1 cellular context compared by ENCODE assay signal in the genomic region with DNA sequence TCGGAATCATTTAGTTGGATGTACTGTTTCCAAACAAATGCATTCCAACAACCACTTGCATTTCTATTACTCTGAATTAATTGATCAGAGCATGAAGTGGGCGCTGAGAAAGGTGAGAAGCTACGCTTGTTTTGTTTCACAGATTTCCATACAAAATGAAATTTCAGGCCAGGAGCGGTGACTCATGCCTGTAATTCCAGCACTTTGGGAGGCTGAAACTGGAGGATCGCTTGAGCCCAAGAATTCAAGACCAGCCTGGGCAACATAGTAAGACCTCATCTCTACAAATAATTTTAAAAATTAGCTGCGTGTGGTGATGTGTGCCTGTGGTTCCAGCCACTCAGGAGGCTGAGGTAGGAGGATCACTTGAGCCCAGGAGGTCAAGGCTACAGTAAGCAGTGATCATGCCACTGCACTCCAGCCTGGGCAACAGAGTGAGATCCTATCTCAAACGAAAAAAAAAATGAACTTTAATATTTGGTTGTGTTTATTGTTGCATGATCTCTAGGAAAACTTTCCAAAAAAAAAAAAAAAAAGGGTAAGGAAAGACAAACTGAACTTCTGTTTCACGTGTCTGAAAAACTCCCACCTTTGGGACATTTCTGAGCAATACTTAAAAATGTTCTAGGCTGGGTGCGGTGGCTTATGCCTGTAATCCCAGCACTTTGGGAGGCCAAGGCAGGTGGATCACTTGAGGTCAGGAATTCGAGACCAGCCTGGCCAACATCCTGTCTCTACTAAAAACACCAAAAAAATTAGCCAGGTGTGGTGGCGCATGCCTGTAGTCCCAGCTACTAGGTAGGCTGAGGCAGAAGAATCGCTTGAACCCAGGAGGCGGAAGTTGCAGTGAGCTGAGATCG.
TF ChIP-seq lines count a peak whose summit lies in the region.

No MANE protein-coding gene starts in this region.

TF ChIP-seq in WTC11, 78 proteins besides CTCF, POLR2A, EP300 and RAD21:
- peak; percentile 74 for TF ChIP-seq ZNF121 (CRISPR knock-in tag; IDR thresholded peaks at IDR 0.05)
